In genomic region chr3:153960701-153961100, GRCh38 we compare ENCODE assay signal across 33 cellular contexts.
"Had no signal": no experiment of that assay in that cellular context is flagged by ENCODE, and none has a peak within 500 bp of the region (broad histone marks: within the 10 kb centered on the region; RNA-seq: fewer than 3 reads in every experiment).

No MANE protein-coding gene starts in this region.

- H3K36me3 ChIP-seq: adrenal gland, ascending aorta, brain microvascular endothelial cell, esophagus squamous epithelium, gastrocnemius medialis, heart left ventricle had no signal

- H3K9me3 Mint-ChIP-seq: activated CD4-positive, alpha-beta T cell treated with anti-CD3 and anti-CD28 coated beads, Interleukin-2, amount 10 ng/mL, durations not matched to agents 24 days and 14 days; activated naive CD4-positive, alpha-beta T cell treated with anti-CD3 and anti-CD28 coated beads for 36 hours; activated naive CD4-positive, alpha-beta T cell treated with anti-CD3 and anti-CD28 coated beads, Interleukin-2, amount 50 U/mL, for 24 hours; activated naive CD8-positive, alpha-beta T cell treated with anti-CD3 and anti-CD28 coated beads, Interleukin-2, amount 50 U/mL, for 24 hours; activated T-helper 1 cell treated with anti-CD3 and anti-CD28 coated beads, Interleukin-12 subunit alpha, Interleukin-12 subunit beta, Interleukin-2, Interleukin-4 antibody, amounts not matched to agents 30 ng/mL and 10 ng/mL and 1 ng/mL, durations not matched to agents 14 hours and 24 hours and 36 hours; activated T-helper 2 cell treated with anti-CD3 and anti-CD28 coated beads, Interferon-gamma antibody, Interleukin-2, Interleukin-4, amounts not matched to agents 10 μg/mL and 5 μg/mL and 100 μg/mL, durations not matched to agents 14 hours and 24 hours and 36 hours; central memory CD8-positive, alpha-beta T cell; dendritic cell treated with granulocyte-macrophage colony-stimulating factor and Interleukin-4, amounts not matched to agents 40 ng/mL and 50 ng/mL, for 4 days had no signal

- H3K27me3 ChIP-seq: adrenal gland, ascending aorta, brain microvascular endothelial cell, dorsolateral prefrontal cortex, esophagus squamous epithelium, foreskin keratinocyte, gastrocnemius medialis had no signal

- H3K27me3 Mint-ChIP-seq: activated CD4-positive, alpha-beta T cell treated with anti-CD3 and anti-CD28 coated beads, Interleukin-2, amount 10 ng/mL, durations not matched to agents 24 days and 14 days; dendritic cell treated with granulocyte-macrophage colony-stimulating factor and Interleukin-4, amounts not matched to agents 40 ng/mL and 50 ng/mL, for 4 days had no signal

- H3K27ac ChIP-seq: adrenal gland, ascending aorta, brain microvascular endothelial cell, coronary artery, esophagus squamous epithelium, foreskin keratinocyte, gastrocnemius medialis, heart left ventricle had no signal

- H3K4me1 ChIP-seq: adrenal gland, ascending aorta, foreskin keratinocyte, gastrocnemius medialis, heart left ventricle had no signal

- DNase-seq: activated CD4-positive, alpha-beta memory T cell treated with anti-CD3 and anti-CD28 coated beads for 36 hours; activated CD4-positive, alpha-beta T cell treated with anti-CD3 and anti-CD28 coated beads for 36 hours; activated CD4-positive, alpha-beta T cell treated with anti-CD3 and anti-CD28 coated beads, Interleukin-2, amount 10 ng/mL, durations not matched to agents 24 days and 14 days; activated CD4-positive, CD25-positive, alpha-beta regulatory T cell; activated CD4-positive, CD25-positive, alpha-beta regulatory T cell treated with anti-CD3 and anti-CD28 coated beads, Interleukin-2, amount 50 U/mL, for 72 hours; activated CD8-positive, alpha-beta memory T cell treated with anti-CD3 and anti-CD28 coated beads, Interleukin-2, amount 10 ng/mL, durations not matched to agents 7 days and 5 days; activated CD8-positive, alpha-beta memory T cell treated with anti-CD3 and anti-CD28 coated beads, Interleukin-2, amount 50 U/mL, for 4 hours; activated CD8-positive, alpha-beta T cell treated with anti-CD3 and anti-CD28 coated beads, Interleukin-2, amount 10 ng/mL, durations not matched to agents 7 days and 5 days; activated effector memory CD4-positive, alpha-beta T cell treated with anti-CD3 and anti-CD28 coated beads, Interleukin-2, amount 50 U/mL, for 16 hours; activated naive CD4-positive, alpha-beta T cell treated with anti-CD3 and anti-CD28 coated beads for 36 hours; activated naive CD8-positive, alpha-beta T cell treated with anti-CD3 and anti-CD28 coated beads for 36 hours; activated naive CD8-positive, alpha-beta T cell treated with anti-CD3 and anti-CD28 coated beads, Interleukin-2, amount 50 U/mL, for 24 hours; activated T-cell treated with anti-CD3 and anti-CD28 coated beads, Interleukin-2, amount 50 U/mL, for 1 hour; activated T-cell treated with anti-CD3 and anti-CD28 coated beads, Interleukin-2, amount 50 U/mL, for 48 hours; adrenal gland; amygdala; brain microvascular endothelial cell; dorsolateral prefrontal cortex; effector memory CD4-positive, alpha-beta T cell; erythroblast; esophagus squamous epithelium; foreskin keratinocyte; gastrocnemius medialis; glutamatergic neuron; heart left ventricle; T-helper 2 cell had no signal

- ATAC-seq: activated CD4-positive, alpha-beta T cell treated with anti-CD3 and anti-CD28 coated beads for 36 hours; activated CD8-positive, alpha-beta memory T cell treated with anti-CD3 and anti-CD28 coated beads, Interleukin-2, amount 10 ng/mL, durations not matched to agents 7 days and 5 days; activated CD8-positive, alpha-beta T cell treated with anti-CD3 and anti-CD28 coated beads, Interleukin-2, amount 10 ng/mL, durations not matched to agents 7 days and 5 days; activated naive CD8-positive, alpha-beta T cell treated with anti-CD3 and anti-CD28 coated beads, Interleukin-2, amount 50 U/mL, for 24 hours; foreskin keratinocyte; gastrocnemius medialis; heart left ventricle had no signal

- H3K36me3 Mint-ChIP-seq: activated CD4-positive, alpha-beta memory T cell treated with anti-CD3 and anti-CD28 coated beads for 36 hours; activated CD8-positive, alpha-beta memory T cell treated with anti-CD3 and anti-CD28 coated beads, Interleukin-2, amount 10 ng/mL, durations not matched to agents 7 days and 5 days; activated naive CD4-positive, alpha-beta T cell treated with anti-CD3 and anti-CD28 coated beads, Interleukin-2, amount 50 U/mL, for 24 hours; activated naive CD8-positive, alpha-beta T cell treated with anti-CD3 and anti-CD28 coated beads for 36 hours had no signal

- H3K4me3 ChIP-seq: adrenal gland, ascending aorta, coronary artery, dorsolateral prefrontal cortex, esophagus squamous epithelium, gastrocnemius medialis, heart left ventricle had no signal

- H3K4me1 Mint-ChIP-seq: activated CD4-positive, alpha-beta T cell treated with anti-CD3 and anti-CD28 coated beads for 36 hours; activated CD4-positive, alpha-beta T cell treated with anti-CD3 and anti-CD28 coated beads, Interleukin-2, amount 10 ng/mL, durations not matched to agents 24 days and 14 days; activated CD8-positive, alpha-beta memory T cell treated with anti-CD3 and anti-CD28 coated beads, Interleukin-2, amount 10 ng/mL, durations not matched to agents 7 days and 5 days; activated naive CD4-positive, alpha-beta T cell treated with anti-CD3 and anti-CD28 coated beads, Interleukin-2, amount 50 U/mL, for 24 hours; activated naive CD8-positive, alpha-beta T cell treated with anti-CD3 and anti-CD28 coated beads for 36 hours; activated naive CD8-positive, alpha-beta T cell treated with anti-CD3 and anti-CD28 coated beads, Interleukin-2, amount 50 U/mL, for 24 hours; central memory CD8-positive, alpha-beta T cell had no signal

- H3K4me3 Mint-ChIP-seq: activated CD4-positive, alpha-beta memory T cell treated with anti-CD3 and anti-CD28 coated beads for 36 hours; activated CD4-positive, alpha-beta T cell treated with anti-CD3 and anti-CD28 coated beads for 36 hours; activated CD4-positive, alpha-beta T cell treated with anti-CD3 and anti-CD28 coated beads, Interleukin-2, amount 10 ng/mL, durations not matched to agents 24 days and 14 days; activated CD8-positive, alpha-beta memory T cell treated with anti-CD3 and anti-CD28 coated beads, Interleukin-2, amount 10 ng/mL, durations not matched to agents 7 days and 5 days; activated CD8-positive, alpha-beta T cell treated with anti-CD3 and anti-CD28 coated beads, Interleukin-2, amount 10 ng/mL, durations not matched to agents 7 days and 5 days; activated naive CD4-positive, alpha-beta T cell treated with anti-CD3 and anti-CD28 coated beads for 36 hours; activated naive CD4-positive, alpha-beta T cell treated with anti-CD3 and anti-CD28 coated beads, Interleukin-2, amount 50 U/mL, for 24 hours; activated naive CD8-positive, alpha-beta T cell treated with anti-CD3 and anti-CD28 coated beads for 36 hours; activated naive CD8-positive, alpha-beta T cell treated with anti-CD3 and anti-CD28 coated beads, Interleukin-2, amount 50 U/mL, for 24 hours; activated T-helper 1 cell treated with anti-CD3 and anti-CD28 coated beads, Interleukin-12 subunit alpha, Interleukin-12 subunit beta, Interleukin-2, Interleukin-4 antibody, amounts not matched to agents 30 ng/mL and 10 ng/mL and 1 ng/mL, durations not matched to agents 14 hours and 24 hours and 36 hours; central memory CD8-positive, alpha-beta T cell; dendritic cell treated with granulocyte-macrophage colony-stimulating factor and Interleukin-4, amounts not matched to agents 40 ng/mL and 50 ng/mL, for 4 days had no signal

- H3K27ac Mint-ChIP-seq: activated CD4-positive, alpha-beta memory T cell treated with anti-CD3 and anti-CD28 coated beads for 36 hours; activated CD4-positive, alpha-beta T cell treated with anti-CD3 and anti-CD28 coated beads for 36 hours; activated CD4-positive, alpha-beta T cell treated with anti-CD3 and anti-CD28 coated beads, Interleukin-2, amount 10 ng/mL, durations not matched to agents 24 days and 14 days; activated CD8-positive, alpha-beta memory T cell treated with anti-CD3 and anti-CD28 coated beads, Interleukin-2, amount 10 ng/mL, durations not matched to agents 7 days and 5 days; activated CD8-positive, alpha-beta T cell treated with anti-CD3 and anti-CD28 coated beads, Interleukin-2, amount 10 ng/mL, durations not matched to agents 7 days and 5 days; activated naive CD4-positive, alpha-beta T cell treated with anti-CD3 and anti-CD28 coated beads for 36 hours; activated naive CD4-positive, alpha-beta T cell treated with anti-CD3 and anti-CD28 coated beads, Interleukin-2, amount 50 U/mL, for 24 hours; activated naive CD8-positive, alpha-beta T cell treated with anti-CD3 and anti-CD28 coated beads for 36 hours; activated naive CD8-positive, alpha-beta T cell treated with anti-CD3 and anti-CD28 coated beads, Interleukin-2, amount 50 U/mL, for 24 hours; activated T-helper 1 cell treated with anti-CD3 and anti-CD28 coated beads, Interleukin-12 subunit alpha, Interleukin-12 subunit beta, Interleukin-2, Interleukin-4 antibody, amounts not matched to agents 30 ng/mL and 10 ng/mL and 1 ng/mL, durations not matched to agents 14 hours and 24 hours and 36 hours; activated T-helper 2 cell treated with anti-CD3 and anti-CD28 coated beads, Interferon-gamma antibody, Interleukin-2, Interleukin-4, amounts not matched to agents 10 μg/mL and 5 μg/mL and 100 μg/mL, durations not matched to agents 14 hours and 24 hours and 36 hours; dendritic cell treated with granulocyte-macrophage colony-stimulating factor and Interleukin-4, amounts not matched to agents 40 ng/mL and 50 ng/mL, for 4 days had no signal

- H3K9me3 ChIP-seq: adrenal gland, ascending aorta, esophagus squamous epithelium, gastrocnemius medialis, heart left ventricle had no signal
